ENCODE assay signal across 8 cellular contexts in genomic region chr12:132489078-132489601, GRCh38. TPM values are rescaled to one million over a fixed set of nuclear protein-coding genes. Genes with fewer than 3 reads are reported as not detected.
DNase-seq lines count a peak whose midpoint lies in the region; ATAC-seq and TF ChIP-seq lines count a peak whose summit lies in the region.

No MANE protein-coding gene starts in this region.

- no peak overlapping the region for H3K27ac Mint-ChIP-seq in nephron progenitor cell

- no peaks in the 10 kb centered on the region for H3K27me3 ChIP-seq in effector memory CD4-positive, alpha-beta T cell (replicated peaks; ENCODE audit: control insufficient read depth, insufficient read depth, low read length, poor library complexity, severe bottlenecking)
- H3K27me3 ChIP-seq in thymus (ENCODE audit: control insufficient read depth, insufficient read depth), result no peaks in the 10 kb centered on the region

- peaks cover 42% of the 10 kb centered on the region for H3K4me1 Mint-ChIP-seq in nephron progenitor cell

- peak; percentile 45 for DNase-seq in activated CD4-positive, alpha-beta T cell treated with anti-CD3 and anti-CD28 coated beads, Interleukin-2, amount 50 U/mL, for 1 hour
- DNase-seq in effector memory CD4-positive, alpha-beta T cell, result peak; percentile 46 to 65 (median 59)
- peak; percentile 66 for DNase-seq in nephron progenitor cell
- DNase-seq in midbrain (lab: John Stamatoyannopoulos, UW), result no peak
- DNase-seq in cerebellum (ENCODE audit: low spot score), result no peak

- H3K4me1 ChIP-seq in effector memory CD4-positive, alpha-beta T cell (ENCODE audit: control insufficient read depth, insufficient read depth, low read length, poor library complexity, severe bottlenecking), result peaks cover 41% of the 10 kb centered on the region
- peaks cover 14% of the 10 kb centered on the region for H3K4me1 ChIP-seq in thymus (ENCODE audit: control insufficient read depth, insufficient read depth, low read length)

- no peaks in the 10 kb centered on the region for H3K9me3 Mint-ChIP-seq in nephron progenitor cell

- H3K36me3 Mint-ChIP-seq in nephron progenitor cell (ENCODE audit: low read depth), result no peaks in the 10 kb centered on the region

- peak overlapping the region; percentile 90 for H3K27ac ChIP-seq in effector memory CD4-positive, alpha-beta T cell (ENCODE audit: insufficient read depth, low read length, poor library complexity, severe bottlenecking)
- H3K27ac ChIP-seq in thymus (ENCODE audit: low read depth), result peak overlapping the region; percentile 94

- TF ChIP-seq CTCF in nephron progenitor cell (IDR thresholded peaks at IDR 0.05), result no peak

- peak overlapping the region; percentile 73 for H3K4me3 Mint-ChIP-seq in nephron progenitor cell

- peaks cover 45% of the 10 kb centered on the region for H3K27me3 Mint-ChIP-seq in nephron progenitor cell (ENCODE audit: low read depth, poor library complexity)

- peak overlapping the region; percentile 77 for H3K4me3 ChIP-seq in effector memory CD4-positive, alpha-beta T cell (ENCODE audit: insufficient read depth, low read depth, low read length, poor library complexity, severe bottlenecking)
- H3K4me3 ChIP-seq in thymus (ENCODE audit: low read length), result peak overlapping the region; percentile 81

- WGBS in thymus, result 1% methylated on average over 46 of the region's 46 CpGs

- no peaks in the 10 kb centered on the region for H3K36me3 ChIP-seq in effector memory CD4-positive, alpha-beta T cell (ENCODE audit: control insufficient read depth, insufficient read depth, low read length)
- peaks cover 6% of the 10 kb centered on the region for H3K36me3 ChIP-seq in thymus (ENCODE audit: control insufficient read depth, insufficient read depth)

- H3K9me3 ChIP-seq in effector memory CD4-positive, alpha-beta T cell (ENCODE audit: control insufficient read depth, low read length), result no peaks in the 10 kb centered on the region
- H3K9me3 ChIP-seq in thymus (ENCODE audit: control insufficient read depth), result no peaks in the 10 kb centered on the region

- ATAC-seq in GM18907 (IDR thresholded peaks at IDR 0.05; ENCODE audit: unreplicated experiment) (peak; percentile 35), HG03571 (IDR thresholded peaks at IDR 0.05; ENCODE audit: unreplicated experiment) (peak; percentile 37)

RNA-seq across cellular contexts. Expression of gene FBRSL1, which starts 0.8 kb away (rescaled TPM):
- polyA plus RNA-seq in thymus, result 28.7 TPM
- 10.5 TPM for total RNA-seq in cerebellum

Comparison
In these comparisons a context has a peak if more than half of its experiments do, and no peak if none do; other contexts are left out.
1. DNase-seq: peak in activated CD4-positive, alpha-beta T cell treated with anti-CD3 and anti-CD28 coated beads, Interleukin-2, amount 50 U/mL, for 1 hour (single experiment), effector memory CD4-positive, alpha-beta T cell (3 of 3) and nephron progenitor cell (single experiment); none in midbrain (single experiment) and cerebellum (single experiment).